17 cellular contexts compared by ENCODE assay signal in genomic region chr16:22933173-22933572, GRCh38.
A peak's percentile ranks its signal among the peaks of the same experiment; 100 is the strongest.
DNase-seq lines count a peak whose midpoint lies in the region; ATAC-seq and TF ChIP-seq lines count a peak whose summit lies in the region.
"Had no signal": no experiment of that assay in that cellular context is flagged by ENCODE, and none has a peak within 500 bp of the region (broad histone marks: within the 10 kb centered on the region; RNA-seq: fewer than 3 reads in every experiment).

No MANE protein-coding gene starts in this region.

- H2AFZ ChIP-seq in osteoblast (ENCODE audit: low read length): no peak overlapping the region

- peak overlapping the region in 10 of 11 experiments; percentile 6 to 58 (median 32); a peak in 13 of 22 replicates for H3K27ac ChIP-seq in BLaER1 treated with 17β-estradiol and CSF1 and Interleukin-3, amounts not matched to agents 10 nM and 100 nM
- H3K27ac ChIP-seq in osteoblast (ENCODE audit: low read depth, low read length): no peak overlapping the region
- H3K27ac ChIP-seq: gastrocnemius medialis, sigmoid colon had no signal

- DNase-seq in Kasumi-1 (lab: John Stamatoyannopoulos, UW) (peak; percentile 45 to 56), activated B cell treated with CpG ODN at 0.5 μM for 24 hours (no peak), left lobe of liver (ENCODE audit: low spot score) (no peak), NCI-H345 (lab: John Stamatoyannopoulos, UW) (no peak), osteoblast (ENCODE audit: insufficient read length, low spot score, missing footprints) (no peak), superior temporal gyrus (ENCODE audit: extremely low spot score) (no peak), nephron progenitor cell (no peak)
- DNase-seq: activated CD4-positive, CD25-positive, alpha-beta regulatory T cell; activated gamma-delta T cell treated with Interleukin-2 at 50 U/mL for 16 hours; Calu3; gastrocnemius medialis; NCI-H2029 treated with DMSO at 0.1 percent for 48 hours; NCI-H524; sigmoid colon; stimulated activated CD4-positive, alpha-beta T cell treated with anti-CD3 and anti-CD28 coated beads, Interleukin-2, amount 100 ng/mL, for 24 hours had no signal

- H3K4me1 Mint-ChIP-seq in activated B cell treated with CpG ODN at 0.5 μM for 24 hours (peaks cover 48% of the 10 kb centered on the region), nephron progenitor cell (peaks cover 6% of the 10 kb centered on the region)

- peak overlapping the region; percentile 13 for H3K27ac Mint-ChIP-seq in activated B cell treated with CpG ODN at 0.5 μM for 24 hours
- no peak overlapping the region for H3K27ac Mint-ChIP-seq in nephron progenitor cell

- POLR2A ChIA-PET in activated B cell treated with CpG ODN at 0.5 μM for 24 hours (lab: Charles Lee): no interaction called here

- H3K36me3 Mint-ChIP-seq in activated B cell treated with CpG ODN at 0.5 μM for 24 hours (ENCODE audit: low read depth) (no peaks in the 10 kb centered on the region), nephron progenitor cell (ENCODE audit: low read depth) (no peaks in the 10 kb centered on the region)

- peak overlapping the region in 3 of 10 experiments; percentile 7 to 24 (median 13); a peak in 3 of 20 replicates for H3K4me3 ChIP-seq in BLaER1 treated with 17β-estradiol and CSF1 and Interleukin-3, amounts not matched to agents 10 nM and 100 nM
- no peak overlapping the region for H3K4me3 ChIP-seq in osteoblast (ENCODE audit: insufficient read depth, low read length)
- H3K4me3 ChIP-seq: gastrocnemius medialis, sigmoid colon had no signal

- no peak for ATAC-seq in activated B cell treated with CpG ODN at 0.5 μM for 24 hours (ENCODE audit: low read depth)
- peak; percentile 79 for ATAC-seq in left lobe of liver
- ATAC-seq: gastrocnemius medialis, Panc1 had no signal

- H3K36me3 ChIP-seq in BLaER1 treated with 17β-estradiol and CSF1 and Interleukin-3, amounts not matched to agents 10 nM and 100 nM: no peaks in the 10 kb centered on the region
- H3K36me3 ChIP-seq in osteoblast (ENCODE audit: insufficient read depth, low read length): no peaks in the 10 kb centered on the region
- H3K36me3 ChIP-seq: gastrocnemius medialis, sigmoid colon had no signal

- H3K79me2 ChIP-seq in osteoblast (ENCODE audit: insufficient read depth, low read length): no peaks in the 10 kb centered on the region

- H3K27me3 ChIP-seq in BLaER1 treated with 17β-estradiol and CSF1 and Interleukin-3, amounts not matched to agents 10 nM and 100 nM: no peaks in the 10 kb centered on the region
- H3K27me3 ChIP-seq in osteoblast (ENCODE audit: insufficient read depth, low read length): no peaks in the 10 kb centered on the region

- intact Hi-C loops in activated B cell treated with CpG ODN at 0.5 μM for 24 hours (cut with micrococcal nuclease): loop anchor here (10.0 kb wide), 1 partner anchor 118 kb away; the partner anchor contains the start of gene HS3ST2

- TF ChIP-seq CTCF in activated B cell treated with CpG ODN at 0.5 μM for 24 hours (IDR thresholded peaks at IDR 0.05) (no peak), osteoblast (IDR thresholded peaks at IDR 0.05; ENCODE audit: extremely low read depth, low read depth, low read length) (no peak), nephron progenitor cell (IDR thresholded peaks at IDR 0.05) (no peak)

- H3K9me3 ChIP-seq in BLaER1 treated with 17β-estradiol and CSF1 and Interleukin-3, amounts not matched to agents 10 nM and 100 nM (replicated peaks in 1 of 11): no peaks in the 10 kb centered on the region
- no peaks in the 10 kb centered on the region for H3K9me3 ChIP-seq in osteoblast (ENCODE audit: low read depth, low read length)
- H3K9me3 ChIP-seq: gastrocnemius medialis, sigmoid colon had no signal

- H3K27me3 Mint-ChIP-seq in activated B cell treated with CpG ODN at 0.5 μM for 24 hours (no peaks in the 10 kb centered on the region), nephron progenitor cell (ENCODE audit: low read depth, poor library complexity) (peaks cover 36% of the 10 kb centered on the region)

- H3K4me3 Mint-ChIP-seq in activated B cell treated with CpG ODN at 0.5 μM for 24 hours (peak overlapping the region; percentile 60), nephron progenitor cell (no peak overlapping the region)

- H3K4me1 ChIP-seq in BLaER1 treated with 17β-estradiol and CSF1 and Interleukin-3, amounts not matched to agents 10 nM and 100 nM: peaks cover 18 to 57% (median 25%) of the 10 kb centered on the region in 10 experiments
- no peaks in the 10 kb centered on the region for H3K4me1 ChIP-seq in osteoblast (ENCODE audit: insufficient read depth, low read length)
- H3K4me1 ChIP-seq: sigmoid colon had no signal

- H3K9me3 Mint-ChIP-seq in activated B cell treated with CpG ODN at 0.5 μM for 24 hours (no peaks in the 10 kb centered on the region), nephron progenitor cell (no peaks in the 10 kb centered on the region)

- peak overlapping the region; percentile 79 to 96 (median 90) for H3K4me2 ChIP-seq in BLaER1 treated with 17β-estradiol and CSF1 and Interleukin-3, amounts not matched to agents 10 nM and 100 nM
- H3K4me2 ChIP-seq in osteoblast (ENCODE audit: insufficient read depth, low read length): no peak overlapping the region

- peak overlapping the region in 6 of 11 experiments; percentile 4 to 54 (median 35); a peak in 5 of 22 replicates for H3K9ac ChIP-seq in BLaER1 treated with 17β-estradiol and CSF1 and Interleukin-3, amounts not matched to agents 10 nM and 100 nM

- H4K20me1 ChIP-seq in BLaER1 treated with 17β-estradiol and CSF1 and Interleukin-3, amounts not matched to agents 10 nM and 100 nM: no peaks in the 10 kb centered on the region
- no peaks in the 10 kb centered on the region for H4K20me1 ChIP-seq in osteoblast (ENCODE audit: insufficient read depth, low read length)

- CTCF ChIA-PET in activated B cell treated with CpG ODN at 0.5 μM for 24 hours (lab: Charles Lee): no interaction called here

Comparison
In these comparisons a context has a peak if more than half of its experiments do, and no peak if none do; other contexts are left out.
1. DNase-seq: peak in Kasumi-1 (2 of 2); none in activated B cell treated with CpG ODN at 0.5 μM for 24 hours (single experiment), left lobe of liver (single experiment), NCI-H345 (single experiment), osteoblast (single experiment), superior temporal gyrus (single experiment) and nephron progenitor cell (single experiment).